In the genomic region with DNA sequence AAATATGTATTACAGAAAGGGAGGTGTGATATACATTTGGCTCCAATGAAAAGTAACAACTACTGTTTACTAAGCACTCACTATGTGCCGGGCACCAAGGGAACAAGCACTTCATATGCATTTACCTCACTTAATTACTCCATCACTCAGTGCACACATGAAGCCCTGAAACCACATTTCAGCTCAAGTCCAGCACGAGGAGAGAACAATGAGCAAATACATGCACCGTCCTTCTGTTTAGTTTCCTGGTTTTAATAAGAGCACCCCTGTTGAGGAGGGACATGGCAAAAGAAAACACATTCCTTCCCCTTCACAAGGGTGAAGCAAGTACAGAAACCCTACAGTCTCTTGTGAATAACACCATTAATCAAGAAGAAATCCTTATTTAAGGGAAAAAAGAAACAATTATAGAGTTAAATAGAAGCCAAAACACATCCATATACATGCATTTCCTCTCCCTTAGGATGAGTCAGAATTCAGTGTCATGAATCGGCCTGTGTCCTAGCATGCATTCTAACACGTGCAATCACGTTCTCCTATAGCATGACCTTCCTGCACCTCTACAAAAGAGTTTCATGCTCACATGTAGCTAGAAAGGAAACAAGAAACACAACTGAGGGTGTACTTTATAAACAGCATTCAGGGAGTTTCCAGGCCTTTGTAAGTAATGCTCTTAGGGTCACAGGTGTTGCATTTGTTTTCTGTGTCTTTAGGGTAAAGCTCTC, we compare ENCODE assay signal across 9 cellular contexts.
A peak's percentile ranks its signal among the peaks of the same experiment; 100 is the strongest.
DNase-seq lines count a peak whose midpoint lies in the region; ATAC-seq and TF ChIP-seq lines count a peak whose summit lies in the region.
"Had no signal": no experiment of that assay in that cellular context is flagged by ENCODE, and none has a peak within 500 bp of the region (broad histone marks: within the 10 kb centered on the region; RNA-seq: fewer than 3 reads in every experiment).

No MANE protein-coding gene starts in this region.

- H4K91ac ChIP-seq in IMR-90 (ENCODE audit: insufficient read depth, low read depth, low read length): peak overlapping the region; percentile 34; the same call in 1 of the 2 replicates

- TF ChIP-seq CTCF in IMR-90 (conservative IDR thresholded peaks at IDR 0.05; ENCODE audit: low read depth, low read length) (no peak), suprapubic skin (IDR thresholded peaks at IDR 0.05) (no peak), tibial artery (IDR thresholded peaks at IDR 0.05) (no peak)

- in situ Hi-C loops in IMR-90 (cut with MboI; ENCODE audit: low sequenced_read_pairs): no loop called here

- 0 out of 2 replicates have a peak overlapping the region, but pooled peaks have one; percentile 57 for H2AK5ac ChIP-seq in IMR-90 (ENCODE audit: low read depth, low read length)

- no peak overlapping the region for H3K9ac ChIP-seq in IMR-90 (ENCODE audit: low read depth, low read length)

- H2BK120ac ChIP-seq in IMR-90 (ENCODE audit: low read depth, low read length): peak overlapping the region; percentile 38

- 0 out of 2 replicates have a peak overlapping the region, but pooled peaks have one; percentile 49 for H3K14ac ChIP-seq in IMR-90 (replicated peaks; ENCODE audit: low read depth, low read length)

- WGBS in IMR-90 (ENCODE audit: extremely low coverage in 2 of 2, insufficient read length in 1 of 2), 2 experiments: no CpG with 5 or more reads among the region's 6 CpGs
- 42% methylated on average over 6 of the region's 6 CpGs for WGBS in suprapubic skin

- H4K8ac ChIP-seq in IMR-90 (ENCODE audit: low read depth in 2 of 2, low read length in 2 of 2): peak overlapping the region; percentile 19 to 59; a peak in 3 of 4 replicates

- H2BK5ac ChIP-seq in IMR-90 (ENCODE audit: low read depth, low read length, poor library complexity, severe bottlenecking): peak overlapping the region; percentile 22

- H3K9me3 ChIP-seq in IMR-90 (ENCODE audit: control insufficient read depth, insufficient read depth, low read length) (no peaks in the 10 kb centered on the region), suprapubic skin (no peaks in the 10 kb centered on the region), tibial artery (no peaks in the 10 kb centered on the region)

- H3K36me3 ChIP-seq in IMR-90 (ENCODE audit: control insufficient read depth, insufficient read depth, low read length): no peaks in the 10 kb centered on the region
- H3K36me3 ChIP-seq in suprapubic skin: no peaks in the 10 kb centered on the region
- no peaks in the 10 kb centered on the region for H3K36me3 ChIP-seq in tibial artery

- peak; percentile 79 for ATAC-seq in IMR-90 (ENCODE audit: low read depth)

- no peak for TF ChIP-seq RAD21 in IMR-90 (IDR thresholded peaks at IDR 0.05; ENCODE audit: low read length)

- H3K4me1 ChIP-seq in IMR-90 (ENCODE audit: control insufficient read depth, insufficient read depth, low read length) (peaks cover 11% of the 10 kb centered on the region), suprapubic skin (peaks cover 15% of the 10 kb centered on the region), tibial artery (no peaks in the 10 kb centered on the region)

- peak overlapping the region; percentile 50; the same call in 1 of the 2 replicates for H3K23ac ChIP-seq in IMR-90 (ENCODE audit: low read depth, low read length)

- BruUV-seq in IMR-90 (replicated peaks; lab: Mats Ljungman, UMichigan): no TSS peak

- CTCF ChIA-PET in IMR-90 (lab: Yijun Ruan, JAX): interaction anchor here (0.6 kb wide), 1 partner anchor 836 kb away, joined by 3 read pairs; no protein-coding TSS in a partner anchor

- peak overlapping the region; percentile 27; the same call in 1 of the 2 replicates for H2BK20ac ChIP-seq in IMR-90 (ENCODE audit: low read depth, low read length)

- TF ChIP-seq POLR2A in IMR-90 (IDR thresholded peaks at IDR 0.05; ENCODE audit: low read depth, low read length) (no peak), suprapubic skin (IDR thresholded peaks at IDR 0.05) (no peak)

- TF ChIP-seq EP300 in suprapubic skin (IDR thresholded peaks at IDR 0.05): no peak

- H3K4me3 ChIP-seq in IMR-90 (ENCODE audit: insufficient read depth, low read depth, low read length): no peak overlapping the region
- no peak overlapping the region for H3K4me3 ChIP-seq in suprapubic skin
- H3K4me3 ChIP-seq in tibial artery: no peak overlapping the region

- no peak overlapping the region for H4K5ac ChIP-seq in IMR-90 (ENCODE audit: low read depth, low read length)

- peak overlapping the region; percentile 43; the same call in 1 of the 3 replicates for H2BK15ac ChIP-seq in IMR-90 (ENCODE audit: low read depth, low read length)

- peak overlapping the region; percentile 56 for H3K18ac ChIP-seq in IMR-90 (ENCODE audit: low read depth, low read length)

- DNase-seq in NCI-H187 treated with DMSO at 0.1 percent for 48 hours (lab: John Stamatoyannopoulos, UW): peak; percentile 25
- no peak for DNase-seq in NCI-H187 (lab: John Stamatoyannopoulos, UW)
- DNase-seq in IMR-90: peak; percentile 76
- DNase-seq in epidermal melanocyte (ENCODE audit: insufficient read length, low spot score): peak; percentile 20
- DNase-seq in suprapubic skin (ENCODE audit: low spot score in 2 of 2): no peak
- no peak for DNase-seq in tibial artery
- no peak for DNase-seq in DMS53 treated with DMSO at 0.1 percent for 48 hours (lab: John Stamatoyannopoulos, UW; ENCODE audit: unreplicated experiment)
- DNase-seq in activated T-cell treated with anti-CD3 and anti-CD28 coated beads, Interleukin-2, amount 50 U/mL, for 1 hour: no peak
- DNase-seq: NCI-H1105 had no signal

- POLR2A ChIA-PET in IMR-90 (lab: Charles Lee; ENCODE audit: unreplicated experiment): no interaction called here

- peak overlapping the region; percentile 28 for H3K4ac ChIP-seq in IMR-90 (ENCODE audit: low read depth, low read length)

- dilution Hi-C loops in IMR-90 (cut with HindIII; ENCODE audit: low sequenced_read_pairs, unreplicated experiment): no loop called here

- peak overlapping the region; percentile 45; the same call in 1 of the 2 replicates for H3K27ac ChIP-seq in IMR-90 (ENCODE audit: insufficient read depth, low read length)
- H3K27ac ChIP-seq in suprapubic skin: peak overlapping the region; percentile 59
- no peak overlapping the region for H3K27ac ChIP-seq in tibial artery

- peak overlapping the region; percentile 33 for H3K4me2 ChIP-seq in IMR-90 (ENCODE audit: low read depth, low read length)

- H3K9me1 ChIP-seq in IMR-90 (ENCODE audit: insufficient read depth, low read length): peaks cover 18% of the 10 kb centered on the region

- intact Hi-C loops in IMR-90 (cut with micrococcal nuclease) (loop anchor here (1.0 kb wide), 1 partner anchor 42 kb away; no protein-coding TSS in a partner anchor), tibial artery (cut with DNase I; ENCODE audit: low total_unique reads) (no loop called here)

- peak overlapping the region; percentile 45 for H2AK9ac ChIP-seq in IMR-90 (replicated peaks; ENCODE audit: low read depth, low read length, poor library complexity)

- H2AFZ ChIP-seq in IMR-90 (replicated peaks; ENCODE audit: low read length, poor library complexity): no peak overlapping the region

- H4K20me1 ChIP-seq in IMR-90 (ENCODE audit: insufficient read depth, low read length): peaks cover 4% of the 10 kb centered on the region; the same call in 1 of the 2 replicates

- H3K27me3 ChIP-seq in IMR-90 (ENCODE audit: control insufficient read depth, insufficient read depth, low read length): no peaks in the 10 kb centered on the region
- no peaks in the 10 kb centered on the region for H3K27me3 ChIP-seq in suprapubic skin
- no peaks in the 10 kb centered on the region for H3K27me3 ChIP-seq in tibial artery

- peaks cover 32 to 49% of the 10 kb centered on the region in 2 experiments for H3K79me1 ChIP-seq in IMR-90 (ENCODE audit: low read depth in 1 of 2, low read length in 2 of 2)

- H3K56ac ChIP-seq in IMR-90 (ENCODE audit: extremely low read depth, insufficient read depth, low read length): no peak overlapping the region

TF ChIP-seq in IMR-90, 13 proteins besides CTCF, POLR2A, EP300 and RAD21:
- TF ChIP-seq BHLHE40 (IDR thresholded peaks at IDR 0.05; ENCODE audit: low read depth, low read length) (peak; percentile 90), RFX5 (IDR thresholded peaks at IDR 0.05; ENCODE audit: low read depth, low read length) (no peak), FOS (IDR thresholded peaks at IDR 0.05; ENCODE audit: low read depth, low read length) (peak; percentile 39; the same call in 1 of the 2 replicates)

Comparison
In these comparisons a context has a peak if more than half of its experiments do, and no peak if none do; other contexts are left out.
1. DNase-seq: peak in NCI-H187 treated with DMSO at 0.1 percent for 48 hours (single experiment), IMR-90 (single experiment) and epidermal melanocyte (single experiment); none in NCI-H187 (0 of 2), suprapubic skin (0 of 2), tibial artery (0 of 2), DMS53 treated with DMSO at 0.1 percent for 48 hours (single experiment) and activated T-cell treated with anti-CD3 and anti-CD28 coated beads, Interleukin-2, amount 50 U/mL, for 1 hour (single experiment).
2. H3K27ac ChIP-seq: peak in IMR-90 (single experiment) and suprapubic skin (single experiment); none in tibial artery (0 of 2).